9 cellular contexts compared by ENCODE assay signal in the genomic region with DNA sequence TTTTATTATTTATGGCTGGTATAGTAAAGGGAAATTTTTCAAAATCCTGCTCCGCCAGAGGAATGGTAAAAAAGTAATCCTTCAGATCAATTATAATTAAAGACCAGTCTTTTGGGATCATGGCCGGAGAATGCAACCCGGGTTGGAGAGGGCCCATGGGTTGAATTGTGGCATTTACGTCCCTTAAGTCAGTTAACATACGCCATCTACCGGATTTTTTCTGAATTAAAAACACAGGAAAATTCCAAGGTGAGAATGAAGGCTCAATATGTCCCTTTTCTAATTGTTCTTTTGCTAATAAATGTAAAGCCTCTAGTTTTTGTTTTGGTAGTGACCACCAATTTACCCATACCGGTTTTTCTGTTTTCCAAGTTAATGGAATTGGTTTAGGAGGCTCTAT.
DNase-seq lines count a peak whose midpoint lies in the region; FAIRE-seq and TF ChIP-seq lines count a peak whose summit lies in the region.
"Had no signal": no experiment of that assay in that cellular context is flagged by ENCODE, and none has a peak within 500 bp of the region (broad histone marks: within the 10 kb centered on the region; RNA-seq: fewer than 3 reads in every experiment).

No MANE protein-coding gene starts in this region.

- H3K36me3 ChIP-seq in mammary epithelial cell (ENCODE audit: insufficient read depth, low read length) (no peaks in the 10 kb centered on the region), small intestine (ENCODE audit: control insufficient read depth in 2 of 2, insufficient read depth in 2 of 2, low read length in 2 of 2) (no peaks in the 10 kb centered on the region)
- H3K36me3 ChIP-seq: ovary had no signal

- dilution Hi-C loops in mammary epithelial cell (cut with HindIII; ENCODE audit: low sequenced_read_pairs), result no loop called here

- H3K4me1 ChIP-seq in mammary epithelial cell (ENCODE audit: insufficient read depth, low read length) (no peaks in the 10 kb centered on the region), small intestine (ENCODE audit: control insufficient read depth in 2 of 2, insufficient read depth in 1 of 2, low read depth in 1 of 2, low read length in 1 of 2) (no peaks in the 10 kb centered on the region)

- H3K9ac ChIP-seq in mammary epithelial cell (ENCODE audit: insufficient read depth, low read length), result no peak overlapping the region

- TF ChIP-seq CTCF in mammary epithelial cell (conservative IDR thresholded peaks at IDR 0.05 in 1 of 2, IDR thresholded peaks at IDR 0.05 in 1 of 2; ENCODE audit: extremely low read depth in 1 of 2, insufficient read depth in 1 of 2, low read depth in 1 of 2, low read length in 2 of 2), result peak; percentile 10 to 44

- DNase-seq in ELR (ENCODE audit: low read depth), result peak; percentile 40
- peak; percentile 8 for DNase-seq in NCI-H1694 treated with DMSO at 0.1 percent for 48 hours (lab: John Stamatoyannopoulos, UW)
- DNase-seq in mammary epithelial cell, result peak; percentile 1
- DNase-seq in iPS-NIHi11 (ENCODE audit: low spot score), result no peak
- no peak for DNase-seq in stimulated activated CD4-positive, alpha-beta T cell treated with anti-CD3 and anti-CD28 coated beads, Interleukin-12 subunit alpha, Interleukin-12 subunit beta, amount 100 ng/mL, for 4 hours
- DNase-seq in small intestine, result no peak
- DNase-seq in GOT3 (lab: John Stamatoyannopoulos, UW), result no peak
- DNase-seq: ovary had no signal

- H3K27ac ChIP-seq in mammary epithelial cell (ENCODE audit: insufficient read depth, low read depth, low read length) (no peak overlapping the region), small intestine (ENCODE audit: low read depth in 1 of 2, low read length in 1 of 2) (no peak overlapping the region)
- H3K27ac ChIP-seq: ovary had no signal

- H3K79me2 ChIP-seq in mammary epithelial cell (ENCODE audit: insufficient read depth, low read length), result no peaks in the 10 kb centered on the region

- FAIRE-seq in A204.1 (lab: Jason Lieb, UNC) (peak; percentile 93), small intestine (lab: Jason Lieb, UNC) (no peak)

- H3K4me2 ChIP-seq in mammary epithelial cell (ENCODE audit: insufficient read depth, low read depth, low read length), result no peak overlapping the region

- no peaks in the 10 kb centered on the region for H3K27me3 ChIP-seq in mammary epithelial cell (ENCODE audit: insufficient read depth, low read length)
- H3K27me3 ChIP-seq in small intestine (ENCODE audit: control insufficient read depth in 2 of 2, insufficient read depth in 2 of 2, low read length in 2 of 2), result no peaks in the 10 kb centered on the region
- H3K27me3 ChIP-seq: ovary had no signal

- no peaks in the 10 kb centered on the region for H4K20me1 ChIP-seq in mammary epithelial cell (ENCODE audit: insufficient read depth, low read length)

- no TSS peak for BruUV-seq in mammary epithelial cell (replicated peaks; lab: Mats Ljungman, UMichigan)

- WGBS in mammary epithelial cell (ENCODE audit: low coverage, missing lambda C conversion rate), result 14% methylated on average over 7 of the region's 7 CpGs
- WGBS in small intestine, 3 donors, result 37 to 49% (median 38%) methylated on average over 7 of the region's 7 CpGs

- in situ Hi-C loops in mammary epithelial cell (cut with MboI; ENCODE audit: low sequenced_read_pairs in 2 of 2), result no loop called here

- CTCF ChIA-PET in mammary epithelial cell (lab: Charles Lee; ENCODE audit: low non-redundant PET), result no interaction called here

- H3K9me3 ChIP-seq in mammary epithelial cell (replicated peaks; ENCODE audit: insufficient read depth, low read length), result peaks cover 2% of the 10 kb centered on the region
- H3K9me3 ChIP-seq in small intestine (ENCODE audit: control insufficient read depth, low read depth), result no peaks in the 10 kb centered on the region
- H3K9me3 ChIP-seq: ovary had no signal

- H2AFZ ChIP-seq in mammary epithelial cell (ENCODE audit: low read depth, low read length), result no peak overlapping the region

- H3K4me3 ChIP-seq in mammary epithelial cell (replicated peaks in 1 of 3; ENCODE audit: insufficient read depth in 1 of 3, low read depth in 2 of 3, low read length in 3 of 3) (no peak overlapping the region), small intestine (ENCODE audit: low read depth in 1 of 2, low read length in 2 of 2) (no peak overlapping the region)
- H3K4me3 ChIP-seq: ovary had no signal

- intact Hi-C loops in mammary epithelial cell (cut with micrococcal nuclease), result loop anchor here (1.0 to 5.0 kb wide), 2 partner anchors 502 to 588 kb away; no protein-coding TSS in a partner anchor

Comparison
In these comparisons a context has a peak if more than half of its experiments do, and no peak if none do; other contexts are left out.
1. DNase-seq: peak in ELR (single experiment), NCI-H1694 treated with DMSO at 0.1 percent for 48 hours (single experiment) and mammary epithelial cell (single experiment); none in iPS-NIHi11 (single experiment), stimulated activated CD4-positive, alpha-beta T cell treated with anti-CD3 and anti-CD28 coated beads, Interleukin-12 subunit alpha, Interleukin-12 subunit beta, amount 100 ng/mL, for 4 hours (single experiment), small intestine (single experiment) and GOT3 (single experiment).